Comparison of ENCODE assay signal across 22 cellular contexts in the genomic region with DNA sequence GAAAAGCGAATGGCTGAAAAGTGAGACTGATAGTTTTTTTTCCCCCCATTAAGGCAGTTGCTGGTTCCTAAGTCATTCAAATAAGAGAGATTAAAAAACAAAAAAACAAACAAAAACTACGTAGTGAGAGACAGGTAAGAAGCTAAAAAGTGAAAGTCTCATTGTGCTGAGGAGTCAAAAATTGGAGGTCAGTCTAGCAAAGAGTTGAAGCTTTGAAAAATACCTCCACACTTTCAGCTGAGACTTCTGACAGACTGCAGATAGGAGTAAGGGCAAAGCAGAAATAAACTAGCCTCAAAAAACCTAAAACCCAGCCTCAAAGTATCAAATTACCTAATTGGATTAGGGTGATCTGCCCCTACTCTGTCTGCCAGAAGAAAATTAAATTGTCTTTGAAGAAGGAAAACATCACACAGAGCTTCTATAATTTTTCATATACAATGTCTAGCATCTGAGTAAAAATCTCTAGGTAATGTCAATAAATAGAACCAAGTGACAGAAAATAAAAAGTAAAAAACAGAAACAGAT. TPM values are rescaled to one million over a fixed set of nuclear protein-coding genes. Genes with fewer than 3 reads are reported as not detected.
DNase-seq lines count a peak whose midpoint lies in the region; ATAC-seq and FAIRE-seq lines count a peak whose summit lies in the region.
"Had no signal": no experiment of that assay in that cellular context is flagged by ENCODE, and none has a peak within 500 bp of the region (broad histone marks: within the 10 kb centered on the region; RNA-seq: fewer than 3 reads in every experiment).

No MANE protein-coding gene starts in this region.

- no peaks in the 10 kb centered on the region for H3K36me3 ChIP-seq in HUES48 (ENCODE audit: control insufficient read depth, insufficient read depth, low read length)
- H3K36me3 ChIP-seq: ascending aorta, esophagus muscularis mucosa, gastroesophageal sphincter, left lung had no signal

- H3K4me1 ChIP-seq in HUES48 (ENCODE audit: control insufficient read depth, insufficient read depth, low read length), result peaks cover 11% of the 10 kb centered on the region
- H3K4me1 ChIP-seq: ascending aorta, esophagus muscularis mucosa, gastroesophageal sphincter, left lung had no signal

- no peak overlapping the region; the same call in 1 of the 2 replicates for H3K9ac ChIP-seq in HUES48 (ENCODE audit: low read depth, low read length)

- H3K4me1 Mint-ChIP-seq in T-helper 1 cell treated with Interleukin-12 subunit alpha and Interleukin-12 subunit beta and Interleukin-4 antibody, amounts not matched to agents 30 μg/mL and 1 μg/mL, for 36 hours (ENCODE audit: low read depth), result peaks cover 56% of the 10 kb centered on the region
- peaks cover 63% of the 10 kb centered on the region for H3K4me1 Mint-ChIP-seq in activated T-helper 1 cell treated with anti-CD3 and anti-CD28 coated beads, Interleukin-12 subunit alpha, Interleukin-12 subunit beta, Interleukin-2, Interleukin-4 antibody, amounts not matched to agents 30 ng/mL and 10 ng/mL and 1 ng/mL, durations not matched to agents 14 hours and 24 hours and 36 hours (ENCODE audit: low read depth)

- H3K9me3 ChIP-seq in HUES48 (ENCODE audit: control insufficient read depth, insufficient read depth, low read length), result no peaks in the 10 kb centered on the region
- H3K9me3 ChIP-seq: esophagus muscularis mucosa, gastroesophageal sphincter had no signal

- FAIRE-seq in RCC 7860 (lab: Jason Lieb, UNC), result no peak
- FAIRE-seq: HepG2, urothelium cell line had no signal

- peaks cover 12% of the 10 kb centered on the region for H3K36me3 Mint-ChIP-seq in T-helper 1 cell treated with Interleukin-12 subunit alpha and Interleukin-12 subunit beta and Interleukin-4 antibody, amounts not matched to agents 30 μg/mL and 1 μg/mL, for 36 hours (ENCODE audit: low read depth)
- H3K36me3 Mint-ChIP-seq in activated T-helper 1 cell treated with anti-CD3 and anti-CD28 coated beads, Interleukin-12 subunit alpha, Interleukin-12 subunit beta, Interleukin-2, Interleukin-4 antibody, amounts not matched to agents 30 ng/mL and 10 ng/mL and 1 ng/mL, durations not matched to agents 14 hours and 24 hours and 36 hours (ENCODE audit: low read depth), result peaks cover 11% of the 10 kb centered on the region

- no peak for DNase-seq in T-helper 1 cell
- DNase-seq in activated T-helper 1 cell treated with anti-CD3 and anti-CD28 coated beads, Interleukin-12 subunit alpha, Interleukin-12 subunit beta, Interleukin-2, Interleukin-4 antibody, amounts not matched to agents 30 ng/mL and 10 ng/mL and 1 ng/mL, durations not matched to agents 14 hours and 24 hours and 36 hours (ENCODE audit: low spot score), result no peak
- peak; percentile 8 for DNase-seq in iris pigment epithelial cell (ENCODE audit: low read depth)
- no peak for DNase-seq in NCI-H1048 (lab: John Stamatoyannopoulos, UW)
- no peak for DNase-seq in RCC 7860 (ENCODE audit: low spot score)
- DNase-seq: activated gamma-delta T cell; cerebellar nuclear complex; left lung; NCI-H187 treated with DMSO at 0.1 percent for 48 hours; SHP77 treated with DMSO at 0.1 percent for 48 hours; stimulated activated CD4-positive, alpha-beta T cell treated with anti-CD3 and anti-CD28 coated beads, Interleukin-2, amount 100 ng/mL, for 48 hours had no signal

- peaks cover 27% of the 10 kb centered on the region for H3K9me3 Mint-ChIP-seq in T-helper 1 cell treated with Interleukin-12 subunit alpha and Interleukin-12 subunit beta and Interleukin-4 antibody, amounts not matched to agents 30 μg/mL and 1 μg/mL, for 36 hours
- H3K9me3 Mint-ChIP-seq in activated T-helper 1 cell treated with anti-CD3 and anti-CD28 coated beads, Interleukin-12 subunit alpha, Interleukin-12 subunit beta, Interleukin-2, Interleukin-4 antibody, amounts not matched to agents 30 ng/mL and 10 ng/mL and 1 ng/mL, durations not matched to agents 14 hours and 24 hours and 36 hours, result peaks cover 18% of the 10 kb centered on the region

- no peaks in the 10 kb centered on the region for H3K27me3 ChIP-seq in HUES48 (ENCODE audit: control insufficient read depth, insufficient read depth, low read length)
- H3K27me3 ChIP-seq: ascending aorta, left lung had no signal

- no peak for ATAC-seq in GM19463 (IDR thresholded peaks at IDR 0.05; ENCODE audit: unreplicated experiment)
- ATAC-seq: gastroesophageal sphincter, HepG2, left lung had no signal

- H3K4me3 ChIP-seq in HUES48 (ENCODE audit: low read depth, low read length), result peak overlapping the region; percentile 37; the same call in 1 of the 2 replicates
- H3K4me3 ChIP-seq: ascending aorta, esophagus muscularis mucosa, gastroesophageal sphincter, left lung, skin epidermis had no signal

- no peaks in the 10 kb centered on the region for H3K27me3 Mint-ChIP-seq in T-helper 1 cell treated with Interleukin-12 subunit alpha and Interleukin-12 subunit beta and Interleukin-4 antibody, amounts not matched to agents 30 μg/mL and 1 μg/mL, for 36 hours (ENCODE audit: low read depth)
- no peaks in the 10 kb centered on the region for H3K27me3 Mint-ChIP-seq in activated T-helper 1 cell treated with anti-CD3 and anti-CD28 coated beads, Interleukin-12 subunit alpha, Interleukin-12 subunit beta, Interleukin-2, Interleukin-4 antibody, amounts not matched to agents 30 ng/mL and 10 ng/mL and 1 ng/mL, durations not matched to agents 14 hours and 24 hours and 36 hours (ENCODE audit: insufficient read depth)

- peak overlapping the region; percentile 41 for H3K27ac Mint-ChIP-seq in T-helper 1 cell treated with Interleukin-12 subunit alpha and Interleukin-12 subunit beta and Interleukin-4 antibody, amounts not matched to agents 30 μg/mL and 1 μg/mL, for 36 hours
- H3K27ac Mint-ChIP-seq in activated T-helper 1 cell treated with anti-CD3 and anti-CD28 coated beads, Interleukin-12 subunit alpha, Interleukin-12 subunit beta, Interleukin-2, Interleukin-4 antibody, amounts not matched to agents 30 ng/mL and 10 ng/mL and 1 ng/mL, durations not matched to agents 14 hours and 24 hours and 36 hours, result peak overlapping the region; percentile 82

- H3K4me3 Mint-ChIP-seq in T-helper 1 cell treated with Interleukin-12 subunit alpha and Interleukin-12 subunit beta and Interleukin-4 antibody, amounts not matched to agents 30 μg/mL and 1 μg/mL, for 36 hours, result peak overlapping the region; percentile 16
- peak overlapping the region; percentile 3 for H3K4me3 Mint-ChIP-seq in activated T-helper 1 cell treated with anti-CD3 and anti-CD28 coated beads, Interleukin-12 subunit alpha, Interleukin-12 subunit beta, Interleukin-2, Interleukin-4 antibody, amounts not matched to agents 30 ng/mL and 10 ng/mL and 1 ng/mL, durations not matched to agents 14 hours and 24 hours and 36 hours

- no peak overlapping the region for H3K27ac ChIP-seq in HUES48 (ENCODE audit: low read depth, low read length)
- H3K27ac ChIP-seq: 22Rv1, ascending aorta, esophagus muscularis mucosa, gastroesophageal sphincter, left lung, skin epidermis, VCaP had no signal

- intact Hi-C loops in activated T-helper 1 cell treated with anti-CD3 and anti-CD28 coated beads, Interleukin-12 subunit alpha, Interleukin-12 subunit beta, Interleukin-2, Interleukin-4 antibody, amounts not matched to agents 30 ng/mL and 10 ng/mL and 1 ng/mL, durations not matched to agents 14 hours and 24 hours and 36 hours (cut with micrococcal nuclease), result loop anchor here (1.0 kb wide), 1 partner anchor 10 kb away; no protein-coding TSS in a partner anchor

RNA-seq across cellular contexts. Expression of a gene that starts 10.9 kb away (rescaled TPM):
- 28.7 and 29.6 TPM in 2 replicates for total RNA-seq in activated T-helper 1 cell treated with anti-CD3 and anti-CD28 coated beads, Interleukin-12 subunit alpha, Interleukin-12 subunit beta, Interleukin-2, Interleukin-4 antibody, amounts not matched to agents 30 ng/mL and 10 ng/mL and 1 ng/mL, durations not matched to agents 14 hours and 24 hours and 36 hours

RNA-seq across cellular contexts. Expression of a gene that starts 53.3 kb away (rescaled TPM):
- total RNA-seq in activated T-helper 1 cell treated with anti-CD3 and anti-CD28 coated beads, Interleukin-12 subunit alpha, Interleukin-12 subunit beta, Interleukin-2, Interleukin-4 antibody, amounts not matched to agents 30 ng/mL and 10 ng/mL and 1 ng/mL, durations not matched to agents 14 hours and 24 hours and 36 hours, result 79.1 and 83.1 TPM in 2 replicates
